In the genomic region with DNA sequence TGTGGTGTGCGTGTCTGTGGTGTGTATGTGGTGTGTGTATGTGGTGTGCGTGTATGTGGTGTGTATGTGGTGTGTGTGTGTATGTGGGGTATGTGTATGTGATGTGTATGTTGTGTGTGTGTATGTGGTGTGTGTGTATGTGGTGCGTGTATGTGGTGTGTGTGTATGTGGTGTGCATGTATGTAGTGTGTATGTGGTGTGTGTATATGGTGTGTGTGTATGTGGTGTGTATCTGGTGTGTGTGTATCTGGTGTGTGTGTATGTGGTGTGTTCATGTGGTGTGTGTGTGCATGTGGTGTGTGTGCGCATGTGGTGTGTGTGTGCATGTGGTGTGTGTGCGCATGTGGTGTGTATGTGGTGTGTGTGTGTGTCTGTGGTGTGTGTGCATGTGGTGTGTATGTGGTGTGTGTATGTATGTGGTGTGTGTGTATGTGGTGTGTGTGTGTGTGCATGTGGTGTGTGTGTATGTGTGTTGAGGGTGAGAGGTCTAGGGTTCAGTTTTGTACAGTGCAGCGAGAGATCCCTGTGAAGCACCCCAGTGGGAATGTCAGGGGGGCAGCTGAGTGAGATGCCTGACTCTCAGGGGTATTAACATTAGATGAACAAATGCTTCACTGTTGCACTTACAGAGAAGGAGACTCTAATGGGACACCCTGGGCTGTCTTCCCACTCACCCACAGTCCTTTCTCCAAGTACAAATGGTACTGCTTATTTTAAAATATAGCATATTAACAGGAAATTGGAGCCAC, we compare ENCODE assay signal across 20 cellular contexts.
DNase-seq lines count a peak whose midpoint lies in the region; ATAC-seq, FAIRE-seq and TF ChIP-seq lines count a peak whose summit lies in the region.
"Had no signal": no experiment of that assay in that cellular context is flagged by ENCODE, and none has a peak within 500 bp of the region (broad histone marks: within the 10 kb centered on the region; RNA-seq: fewer than 3 reads in every experiment).

No MANE protein-coding gene starts in this region.

- peaks cover 60% of the 10 kb centered on the region for H3K9me1 ChIP-seq in IMR-90 (ENCODE audit: insufficient read depth, low read length)

- H3K4me1 Mint-ChIP-seq in activated CD8-positive, alpha-beta memory T cell treated with anti-CD3 and anti-CD28 coated beads, Interleukin-2, amount 10 ng/mL, durations not matched to agents 7 days and 5 days: peaks cover 14% of the 10 kb centered on the region

- 96% methylated on average over 5 of the region's 6 CpGs; no CpG with 5 or more reads in 1 of the 2 experiments for WGBS in IMR-90 (ENCODE audit: extremely low coverage in 2 of 2, insufficient read length in 1 of 2), 2 experiments

- H4K20me1 ChIP-seq in IMR-90 (ENCODE audit: insufficient read depth, low read length): no peaks in the 10 kb centered on the region

- no peak overlapping the region for H3K56ac ChIP-seq in IMR-90 (ENCODE audit: extremely low read depth, insufficient read depth, low read length)

- peak overlapping the region; percentile 36 for H3K18ac ChIP-seq in IMR-90 (ENCODE audit: low read depth, low read length)

- H3K27me3 ChIP-seq in IMR-90 (ENCODE audit: control insufficient read depth, insufficient read depth, low read length) (no peaks in the 10 kb centered on the region), bronchial epithelial cell (ENCODE audit: control insufficient read depth, insufficient read depth, low read length) (no peaks in the 10 kb centered on the region)
- H3K27me3 ChIP-seq: heart left ventricle, vagina had no signal

- H3K4me3 Mint-ChIP-seq in activated CD8-positive, alpha-beta memory T cell treated with anti-CD3 and anti-CD28 coated beads, Interleukin-2, amount 10 ng/mL, durations not matched to agents 7 days and 5 days: no peak overlapping the region
- H3K4me3 Mint-ChIP-seq: naive thymus-derived CD8-positive, alpha-beta T cell had no signal

- no peak overlapping the region for H2AFZ ChIP-seq in IMR-90 (replicated peaks; ENCODE audit: low read length, poor library complexity)

- no peak overlapping the region for H3K9ac ChIP-seq in IMR-90 (ENCODE audit: low read depth, low read length)

- no TSS peak for BruUV-seq in IMR-90 (replicated peaks; lab: Mats Ljungman, UMichigan)

- H3K4me3 ChIP-seq in IMR-90 (ENCODE audit: insufficient read depth, low read depth, low read length) (no peak overlapping the region), bronchial epithelial cell (ENCODE audit: low read depth, low read length) (no peak overlapping the region)
- H3K4me3 ChIP-seq: heart left ventricle, vagina had no signal

- H2BK5ac ChIP-seq in IMR-90 (ENCODE audit: low read depth, low read length, poor library complexity, severe bottlenecking): peak overlapping the region; percentile 85

- H3K9me3 ChIP-seq in IMR-90 (ENCODE audit: control insufficient read depth, insufficient read depth, low read length): no peaks in the 10 kb centered on the region
- H3K9me3 ChIP-seq: Caco-2, vagina had no signal

- H3K36me3 ChIP-seq in IMR-90 (ENCODE audit: control insufficient read depth, insufficient read depth, low read length) (no peaks in the 10 kb centered on the region), bronchial epithelial cell (ENCODE audit: control insufficient read depth, insufficient read depth, low read length) (no peaks in the 10 kb centered on the region)
- H3K36me3 ChIP-seq: heart left ventricle, vagina had no signal

- peak; percentile 38 for ATAC-seq in activated CD8-positive, alpha-beta memory T cell treated with anti-CD3 and anti-CD28 coated beads, Interleukin-2, amount 10 ng/mL, durations not matched to agents 7 days and 5 days
- ATAC-seq in IMR-90 (ENCODE audit: low read depth) (no peak), HG03196 (IDR thresholded peaks at IDR 0.05; ENCODE audit: unreplicated experiment) (no peak), GM18858 (IDR thresholded peaks at IDR 0.05; ENCODE audit: unreplicated experiment) (no peak)
- peak; percentile 17 for ATAC-seq in stimulated activated naive CD8-positive, alpha-beta T cell treated with anti-CD3 and anti-CD28 coated beads, Interleukin-15, Interleukin-2, amounts not matched to agents 100 U/mL and 50 U/mL, for 24 hours
- ATAC-seq: heart left ventricle had no signal

- no peaks in the 10 kb centered on the region for H3K9me3 Mint-ChIP-seq in activated CD8-positive, alpha-beta memory T cell treated with anti-CD3 and anti-CD28 coated beads, Interleukin-2, amount 10 ng/mL, durations not matched to agents 7 days and 5 days (ENCODE audit: low read depth)
- H3K9me3 Mint-ChIP-seq: naive thymus-derived CD8-positive, alpha-beta T cell had no signal

- FAIRE-seq in bronchial epithelial cell (lab: Jason Lieb, UNC): peak; percentile 100

- intact Hi-C loops in IMR-90 (cut with micrococcal nuclease): no loop called here

- H3K79me1 ChIP-seq in IMR-90 (ENCODE audit: low read depth in 1 of 2, low read length in 2 of 2): peaks cover 0 to 23% of the 10 kb centered on the region in 2 experiments; a peak in 2 of 4 replicates

- H3K23ac ChIP-seq in IMR-90 (ENCODE audit: low read depth, low read length): peak overlapping the region; percentile 59; the same call in 1 of the 2 replicates

- H3K4me1 ChIP-seq in IMR-90 (ENCODE audit: control insufficient read depth, insufficient read depth, low read length): peaks cover 20% of the 10 kb centered on the region
- H3K4me1 ChIP-seq: Caco-2 had no signal

- H3K27me3 Mint-ChIP-seq in activated CD8-positive, alpha-beta memory T cell treated with anti-CD3 and anti-CD28 coated beads, Interleukin-2, amount 10 ng/mL, durations not matched to agents 7 days and 5 days: peaks cover 3% of the 10 kb centered on the region
- H3K27me3 Mint-ChIP-seq: naive thymus-derived CD8-positive, alpha-beta T cell had no signal

- no peak overlapping the region for H3K4me2 ChIP-seq in IMR-90 (ENCODE audit: low read depth, low read length)

- TF ChIP-seq CTCF in IMR-90 (conservative IDR thresholded peaks at IDR 0.05; ENCODE audit: low read depth, low read length): no peak
- TF ChIP-seq CTCF in bronchial epithelial cell (IDR thresholded peaks at IDR 0.05; ENCODE audit: insufficient read depth, low read length, severe bottlenecking): no peak

- CTCF ChIA-PET in activated CD8-positive, alpha-beta memory T cell treated with anti-CD3 and anti-CD28 coated beads, Interleukin-2, amount 10 ng/mL, durations not matched to agents 7 days and 5 days (lab: Charles Lee): no interaction called here
- CTCF ChIA-PET in IMR-90 (lab: Yijun Ruan, JAX): no interaction called here

- H3K36me3 Mint-ChIP-seq in activated CD8-positive, alpha-beta memory T cell treated with anti-CD3 and anti-CD28 coated beads, Interleukin-2, amount 10 ng/mL, durations not matched to agents 7 days and 5 days: no peaks in the 10 kb centered on the region
- H3K36me3 Mint-ChIP-seq: naive thymus-derived CD8-positive, alpha-beta T cell had no signal

- no peak overlapping the region for H3K27ac Mint-ChIP-seq in activated CD8-positive, alpha-beta memory T cell treated with anti-CD3 and anti-CD28 coated beads, Interleukin-2, amount 10 ng/mL, durations not matched to agents 7 days and 5 days

- in situ Hi-C loops in IMR-90 (cut with MboI; ENCODE audit: low sequenced_read_pairs): no loop called here

- DNase-seq in activated CD8-positive, alpha-beta memory T cell treated with anti-CD3 and anti-CD28 coated beads, Interleukin-2, amount 10 ng/mL, durations not matched to agents 7 days and 5 days: no peak
- no peak for DNase-seq in activated CD8-positive, alpha-beta memory T cell treated with anti-CD3 and anti-CD28 coated beads, Interleukin-2, amount 50 U/mL, for 4 hours
- DNase-seq in IMR-90 (no peak), bronchial epithelial cell (ENCODE audit: low read depth) (no peak)
- no peak for DNase-seq in stimulated activated naive CD8-positive, alpha-beta T cell treated with anti-CD3 and anti-CD28 coated beads, Interleukin-15, Interleukin-2, amounts not matched to agents 100 U/mL and 50 U/mL, for 24 hours
- no peak for DNase-seq in activated CD4-positive, alpha-beta T cell treated with anti-CD3 and anti-CD28 coated beads, Interleukin-2, amount 50 U/mL, for 1 hour
- DNase-seq: activated CD4-positive, CD25-positive, alpha-beta regulatory T cell; activated effector memory CD4-positive, alpha-beta T cell treated with anti-CD3 and anti-CD28 coated beads, Interleukin-2, amount 50 U/mL, for 16 hours; amygdala; Caco-2; effector CD8-positive, alpha-beta T cell; heart left ventricle; mammary epithelial cell; naive thymus-derived CD8-positive, alpha-beta T cell; NCI-H187 treated with DMSO at 0.1 percent for 48 hours; NCI-H510A treated with DMSO at 0.1 percent for 48 hours; stimulated activated CD4-positive, alpha-beta T cell treated with anti-CD3 and anti-CD28 coated beads, Interleukin-2, amount 100 ng/mL, for 24 hours had no signal

- peak overlapping the region; percentile 3; the same call in 1 of the 2 replicates for H4K5ac ChIP-seq in IMR-90 (ENCODE audit: low read depth, low read length)

- H2BK120ac ChIP-seq in IMR-90 (ENCODE audit: low read depth, low read length): peak overlapping the region; percentile 89; the same call in 1 of the 2 replicates

- H2BK20ac ChIP-seq in IMR-90 (ENCODE audit: low read depth, low read length): peak overlapping the region; percentile 84

- no peak for TF ChIP-seq POLR2A in IMR-90 (IDR thresholded peaks at IDR 0.05; ENCODE audit: low read depth, low read length)

- peak overlapping the region; percentile 37 to 68; a peak in 2 of 4 replicates for H4K8ac ChIP-seq in IMR-90 (ENCODE audit: low read depth in 2 of 2, low read length in 2 of 2)

- peak overlapping the region; percentile 42; the same call in 1 of the 2 replicates for H3K27ac ChIP-seq in IMR-90 (ENCODE audit: insufficient read depth, low read length)
- H3K27ac ChIP-seq: heart left ventricle, vagina had no signal

- H4K91ac ChIP-seq in IMR-90 (ENCODE audit: insufficient read depth, low read depth, low read length): peak overlapping the region; percentile 83; the same call in 1 of the 2 replicates

- H2AK5ac ChIP-seq in IMR-90 (ENCODE audit: low read depth, low read length): peak overlapping the region; percentile 100

- POLR2A ChIA-PET in IMR-90 (lab: Charles Lee; ENCODE audit: unreplicated experiment): no interaction called here

- H3K4ac ChIP-seq in IMR-90 (ENCODE audit: low read depth, low read length): peak overlapping the region; percentile 96

- H2BK15ac ChIP-seq in IMR-90 (ENCODE audit: low read depth, low read length): peak overlapping the region; percentile 90

- H2AK9ac ChIP-seq in IMR-90 (replicated peaks; ENCODE audit: low read depth, low read length, poor library complexity): peak overlapping the region; percentile 68

- dilution Hi-C loops in IMR-90 (cut with HindIII; ENCODE audit: low sequenced_read_pairs, unreplicated experiment): no loop called here

- peak overlapping the region; percentile 88 for H3K14ac ChIP-seq in IMR-90 (replicated peaks; ENCODE audit: low read depth, low read length)

- TF ChIP-seq RAD21 in IMR-90 (IDR thresholded peaks at IDR 0.05; ENCODE audit: low read length): no peak

TF ChIP-seq in IMR-90, 13 proteins besides CTCF, POLR2A, EP300 and RAD21 (continues in another document):
- TF ChIP-seq RFX5 (IDR thresholded peaks at IDR 0.05; ENCODE audit: low read depth, low read length): no peak

Comparison
In these comparisons a context has a peak if more than half of its experiments do, and no peak if none do; other contexts are left out.
1. ATAC-seq: peak in activated CD8-positive, alpha-beta memory T cell treated with anti-CD3 and anti-CD28 coated beads, Interleukin-2, amount 10 ng/mL, durations not matched to agents 7 days and 5 days (single experiment) and stimulated activated naive CD8-positive, alpha-beta T cell treated with anti-CD3 and anti-CD28 coated beads, Interleukin-15, Interleukin-2, amounts not matched to agents 100 U/mL and 50 U/mL, for 24 hours (single experiment); none in IMR-90 (single experiment), HG03196 (single experiment) and GM18858 (single experiment).